Comparison of ENCODE assay signal across 18 cellular contexts in the genomic region with DNA sequence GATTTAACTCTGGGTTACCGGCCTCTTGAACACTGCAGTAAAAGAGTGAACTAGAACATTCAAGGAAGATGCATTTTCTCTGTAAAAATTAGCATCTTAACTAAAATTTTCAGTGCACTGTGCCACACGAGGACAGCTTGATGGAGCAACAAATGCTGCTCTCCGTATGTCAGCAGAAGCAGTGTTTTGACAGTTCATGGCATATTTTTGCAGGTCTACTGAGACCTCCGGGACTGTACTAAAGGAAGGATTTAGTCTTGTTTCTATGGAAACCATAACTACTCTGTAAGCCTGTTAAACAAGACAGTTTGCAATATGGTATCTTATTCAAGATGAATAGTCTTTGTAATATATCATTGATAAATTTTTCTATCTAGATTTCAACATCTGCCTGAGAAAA.
"Had no signal": no experiment of that assay in that cellular context is flagged by ENCODE, and none has a peak within 500 bp of the region (broad histone marks: within the 10 kb centered on the region; RNA-seq: fewer than 3 reads in every experiment).

No MANE protein-coding gene starts in this region.

- H3K27ac ChIP-seq: colonic mucosa, foreskin keratinocyte, neutrophil, psoas muscle, right atrium auricular region, stomach, thyroid gland, upper lobe of left lung, uterus had no signal

- H3K4me1 ChIP-seq: colonic mucosa, foreskin keratinocyte, psoas muscle, right atrium auricular region, stomach, thyroid gland, upper lobe of left lung, uterus had no signal

- DNase-seq: colonic mucosa; dermis blood vessel endothelial cell; foreskin keratinocyte; hippocampal formation; mesendoderm; naive thymus-derived CD4-positive, alpha-beta T cell; nephron progenitor cell; psoas muscle; small intestine; stimulated activated CD4-positive, alpha-beta T cell treated with anti-CD3 and anti-CD28 coated beads, Interleukin-12 subunit alpha, Interleukin-12 subunit beta, amount 100 ng/mL, for 4 hours; stimulated activated naive CD4-positive, alpha-beta T cell; stomach; substantia nigra; thyroid gland; upper lobe of left lung; uterus had no signal

- H3K36me3 ChIP-seq: colonic mucosa, neutrophil, right atrium auricular region, stomach, thyroid gland, upper lobe of left lung, uterus had no signal

- H3K4me3 ChIP-seq: colonic mucosa, psoas muscle, right atrium auricular region, stomach, thyroid gland, upper lobe of left lung, uterus had no signal

- H3K9me3 ChIP-seq: colonic mucosa, neutrophil, psoas muscle, right atrium auricular region, thyroid gland, upper lobe of left lung, uterus had no signal

- H3K27me3 ChIP-seq: colonic mucosa, foreskin keratinocyte, neutrophil, right atrium auricular region, stomach, thyroid gland, upper lobe of left lung, uterus had no signal

- ATAC-seq: foreskin keratinocyte; naive thymus-derived CD4-positive, alpha-beta T cell; psoas muscle had no signal
